ENCODE assay signal across 8 cellular contexts in genomic region chr1:52633291-52633754, GRCh38. TPM values are rescaled to one million over a fixed set of nuclear protein-coding genes. Genes with fewer than 3 reads are reported as not detected.
A peak's percentile ranks its signal among the peaks of the same experiment; 100 is the strongest.
DNase-seq lines count a peak whose midpoint lies in the region; ATAC-seq and TF ChIP-seq lines count a peak whose summit lies in the region.

No MANE protein-coding gene starts in this region.

- H3K4me1 Mint-ChIP-seq in CD4-positive, alpha-beta T cell (ENCODE audit: low read depth) = peaks cover 73% of the 10 kb centered on the region

- H3K27ac Mint-ChIP-seq in CD4-positive, alpha-beta T cell = peak overlapping the region; percentile 98

- no peaks in the 10 kb centered on the region for H3K9me3 Mint-ChIP-seq in CD4-positive, alpha-beta T cell

- peaks cover 41% of the 10 kb centered on the region for H3K4me1 ChIP-seq in OCI-LY3 (ENCODE audit: low read length)
- H3K4me1 ChIP-seq in ascending aorta = peaks cover 2 to 4% of the 10 kb centered on the region in 2 donors
- peaks cover 0 to 49% of the 10 kb centered on the region in 2 donors for H3K4me1 ChIP-seq in left lung
- peaks cover 10 to 33% (median 15%) of the 10 kb centered on the region in 4 donors for H3K4me1 ChIP-seq in stomach

- peak overlapping the region; percentile 40; the same call in 1 of the 2 replicates for H3K9ac ChIP-seq in OCI-LY3 (ENCODE audit: low read length)

- H3K4me3 Mint-ChIP-seq in CD4-positive, alpha-beta T cell = peak overlapping the region; percentile 77

- peak overlapping the region; percentile 52 for H2AFZ ChIP-seq in OCI-LY3 (ENCODE audit: low read depth, low read length)

- DNase-seq in CD4-positive, alpha-beta T cell = peak; percentile 15 to 53 (median 22)
- DNase-seq in ascending aorta (ENCODE audit: low spot score in 2 of 2) (no peak), left lung (peak; percentile 32 to 86), stomach (no peak), iPS-NIHi11 (ENCODE audit: low spot score) (no peak), NCI-H226 (no peak), ureter (ENCODE audit: low spot score) (no peak)

- H3K9me3 ChIP-seq in CD4-positive, alpha-beta T cell (ENCODE audit: control insufficient read depth, low read length) = no peaks in the 10 kb centered on the region
- H3K9me3 ChIP-seq in OCI-LY3 (ENCODE audit: insufficient read depth, low read length) (no peaks in the 10 kb centered on the region; the same call in 1 of the 2 replicates), ascending aorta (no peaks in the 10 kb centered on the region), left lung (no peaks in the 10 kb centered on the region), stomach (no peaks in the 10 kb centered on the region)

- POLR2A ChIA-PET in CD4-positive, alpha-beta T cell (lab: Charles Lee) = interaction anchor here (0.5 to 8.7 kb wide), 24 partner anchors 8 to 602 kb away, joined by 3 to 97 read pairs (median 3); partner anchors contain the start of genes CC2D1B, GPX7 and TUT4

- CTCF ChIA-PET in CD4-positive, alpha-beta T cell (lab: Charles Lee) = interaction anchor here (0.9 to 1.5 kb wide), 3 partner anchors 53 to 229 kb away, joined by 3 read pairs; partner anchors contain the start of genes ORC1 and PRPF38A

- peak overlapping the region; percentile 91 for H3K27ac ChIP-seq in CD4-positive, alpha-beta T cell (ENCODE audit: low read depth, low read length)
- H3K27ac ChIP-seq in OCI-LY3 (ENCODE audit: low read length) (no peak overlapping the region), ascending aorta (no peak overlapping the region), left lung (peak overlapping the region in 1 of 2 donors; percentile 61), stomach (peak overlapping the region; percentile 48 to 74 (median 48))

- ATAC-seq in CD4-positive, alpha-beta T cell (ENCODE audit: poor library complexity) = peak; percentile 2
- peak; percentile 11 for ATAC-seq in left lung

- no peaks in the 10 kb centered on the region for H3K27me3 Mint-ChIP-seq in CD4-positive, alpha-beta T cell

- intact Hi-C loops in CD4-positive, alpha-beta T cell (cut with DNase I, micrococcal nuclease) = loop anchor here in 1 of 2 experiments (2.0 kb wide), 2 partner anchors 31 to 81 kb away; partner anchors contain the start of genes GPX7 and TUT4
- intact Hi-C loops in ascending aorta (cut with DNase I) = no loop called here
- intact Hi-C loops in left lung (cut with DNase I) = no loop called here
- intact Hi-C loops in stomach (cut with DNase I; ENCODE audit: low total_unique reads) = no loop called here

- no peaks in the 10 kb centered on the region for H3K27me3 ChIP-seq in CD4-positive, alpha-beta T cell (ENCODE audit: control insufficient read depth, insufficient read depth, low read length)
- H3K27me3 ChIP-seq in OCI-LY3 (ENCODE audit: low read depth, low read length) (no peaks in the 10 kb centered on the region), ascending aorta (no peaks in the 10 kb centered on the region), left lung (peaks cover 10 to 37% of the 10 kb centered on the region in 2 donors), stomach (peaks cover 0 to 49% (median 24%) of the 10 kb centered on the region in 3 donors)

- TF ChIP-seq POLR2A in stomach (IDR thresholded peaks at IDR 0.05) = no peak

- H3K79me2 ChIP-seq in OCI-LY3 (ENCODE audit: low read length) = no peaks in the 10 kb centered on the region

- 4 to 29% (median 6%) methylated on average over 2 to 49 of the region's 52 CpGs for WGBS in stomach, 5 donors

- TF ChIP-seq CTCF in CD4-positive, alpha-beta T cell (IDR thresholded peaks at IDR 0.05) = no peak
- no peak for TF ChIP-seq CTCF in OCI-LY3 (IDR thresholded peaks at IDR 0.05; ENCODE audit: low read depth, low read length)
- no peak for TF ChIP-seq CTCF in ascending aorta (IDR thresholded peaks at IDR 0.05)
- no peak for TF ChIP-seq CTCF in left lung (IDR thresholded peaks at IDR 0.05)
- no peak for TF ChIP-seq CTCF in stomach (IDR thresholded peaks at IDR 0.05)

- H4K20me1 ChIP-seq in OCI-LY3 (ENCODE audit: insufficient read depth, low read length) = no peaks in the 10 kb centered on the region

- no peaks in the 10 kb centered on the region for H3K36me3 ChIP-seq in OCI-LY3 (replicated peaks; ENCODE audit: low read depth, low read length)
- H3K36me3 ChIP-seq in ascending aorta = no peaks in the 10 kb centered on the region
- no peaks in the 10 kb centered on the region for H3K36me3 ChIP-seq in left lung
- no peaks in the 10 kb centered on the region for H3K36me3 ChIP-seq in stomach

- H3K4me3 ChIP-seq in OCI-LY3 (ENCODE audit: low read length) = peak overlapping the region; percentile 67
- peak overlapping the region; percentile 62 to 66 for H3K4me3 ChIP-seq in ascending aorta
- H3K4me3 ChIP-seq in left lung = peak overlapping the region; percentile 22 to 40
- H3K4me3 ChIP-seq in stomach = peak overlapping the region; percentile 50 to 54 (median 52)

- H3K4me2 ChIP-seq in OCI-LY3 (ENCODE audit: low read length) = peak overlapping the region; percentile 55

- H3K36me3 Mint-ChIP-seq in CD4-positive, alpha-beta T cell (ENCODE audit: low read depth) = peaks cover 17% of the 10 kb centered on the region

- no peak for TF ChIP-seq EP300 in stomach (IDR thresholded peaks at IDR 0.05)

RNA-seq across cellular contexts. Expression of gene SHISAL2A, which starts 0.4 kb away (rescaled TPM):
- total RNA-seq in CD4-positive, alpha-beta T cell = 10 to 100 TPM; 25.9 to 28.4 TPM
- total RNA-seq in ascending aorta = not detected
- 1 to 10 TPM in 1 of 2 donors, not detected in 1; 1.6 TPM for total RNA-seq in left lung
- total RNA-seq in stomach = 1 to 10 TPM in 1 of 5 donors, not detected in 4; 2.4 TPM
- under 1 TPM in 1 of 3 donors, not detected in 2; 0.20 TPM for polyA plus RNA-seq in stomach
- 1.1 TPM for total RNA-seq in ureter

RNA-seq across cellular contexts. Expression of gene GPX7, which starts 31.2 kb away (rescaled TPM):
- total RNA-seq in CD4-positive, alpha-beta T cell = 10 to 100 TPM; 11.7 to 12.5 TPM
- total RNA-seq in ascending aorta (6.3 TPM), left lung (10 to 100 TPM; 12.6 to 22.4 TPM), stomach (10 to 100 TPM in 2 of 5 donors, 1 to 10 TPM in 1, under 1 TPM in 1, not detected in 1; 0.87 to 57.6 (median 17.9) TPM), ureter (8.9 TPM)
- polyA plus RNA-seq in stomach = 1 to 10 TPM; 6.3 to 7.0 (median 7.0) TPM

Comparison
In these comparisons a context has a peak if more than half of its experiments do, and no peak if none do; other contexts are left out.
1. DNase-seq: peak in CD4-positive, alpha-beta T cell (10 of 10) and left lung (2 of 2); none in ascending aorta (0 of 2), stomach (single experiment), iPS-NIHi11 (single experiment), NCI-H226 (single experiment) and ureter (single experiment).
2. H3K27ac ChIP-seq: peak in CD4-positive, alpha-beta T cell (single experiment) and stomach (5 of 5); none in OCI-LY3 (single experiment) and ascending aorta (0 of 2).
3. RNA of gene SHISAL2A, which starts 0.4 kb away (total RNA-seq): 25.9 to 28.4 TPM in CD4-positive, alpha-beta T cell; 1.6 TPM in left lung, 1.1 TPM in ureter (single experiment), not detected in ascending aorta (single experiment) and 2.4 TPM in stomach; every median in the first group is over 4 times any median in the second.
4. Peak in every context shown above with its lines, with median percentiles within 50 percentile points of each other: H3K4me3 ChIP-seq.